In genomic region chr1:100606438-100606837, GRCh38 we compare ENCODE assay signal across 8 cellular contexts.
A peak's percentile ranks its signal among the peaks of the same experiment; 100 is the strongest.
DNase-seq lines count a peak whose midpoint lies in the region; ATAC-seq, FAIRE-seq and TF ChIP-seq lines count a peak whose summit lies in the region.

No MANE protein-coding gene starts in this region.

- peak; percentile 32 for DNase-seq in Caki2 (ENCODE audit: low read depth)
- DNase-seq in HFF-Myc (ENCODE audit: extremely low read depth, low read depth) = no peak
- peak; percentile 73 for DNase-seq in astrocyte of the hippocampus (ENCODE audit: low read depth, low spot score)
- DNase-seq in left lobe of liver (ENCODE audit: low spot score) = no peak
- DNase-seq in GM12892 (ENCODE audit: insufficient read length) = no peak

- no peak for FAIRE-seq in GM12892 (lab: Jason Lieb, UNC)

- ATAC-seq in left lobe of liver (peak; percentile 97), HG03571 (IDR thresholded peaks at IDR 0.05; ENCODE audit: unreplicated experiment) (no peak), HG03045 (IDR thresholded peaks at IDR 0.05; ENCODE audit: unreplicated experiment) (no peak), GM19324 (IDR thresholded peaks at IDR 0.05; ENCODE audit: low FRiP score, unreplicated experiment) (no peak)

- TF ChIP-seq POLR2A in GM12892 (IDR thresholded peaks at IDR 0.05; ENCODE audit: low read depth, low read length) = no peak

- H3K4me3 ChIP-seq in HFF-Myc (replicated peaks; ENCODE audit: low read depth, low read length) = no peak overlapping the region

- TF ChIP-seq CTCF in HFF-Myc (IDR thresholded peaks at IDR 0.05; ENCODE audit: low read depth, low read length, missing control alignments) = peak; percentile 68

- in situ Hi-C loops in Caki2 (cut with HindIII; ENCODE audit: low pct_unique_long_range_greater_than_20kb, low sequenced_read_pairs) = no loop called here

Comparison
In these comparisons a context has a peak if more than half of its experiments do, and no peak if none do; other contexts are left out.
1. DNase-seq: peak in Caki2 (single experiment) and astrocyte of the hippocampus (single experiment); none in HFF-Myc (single experiment), left lobe of liver (single experiment) and GM12892 (single experiment).